8 cellular contexts compared by ENCODE assay signal in the genomic region with DNA sequence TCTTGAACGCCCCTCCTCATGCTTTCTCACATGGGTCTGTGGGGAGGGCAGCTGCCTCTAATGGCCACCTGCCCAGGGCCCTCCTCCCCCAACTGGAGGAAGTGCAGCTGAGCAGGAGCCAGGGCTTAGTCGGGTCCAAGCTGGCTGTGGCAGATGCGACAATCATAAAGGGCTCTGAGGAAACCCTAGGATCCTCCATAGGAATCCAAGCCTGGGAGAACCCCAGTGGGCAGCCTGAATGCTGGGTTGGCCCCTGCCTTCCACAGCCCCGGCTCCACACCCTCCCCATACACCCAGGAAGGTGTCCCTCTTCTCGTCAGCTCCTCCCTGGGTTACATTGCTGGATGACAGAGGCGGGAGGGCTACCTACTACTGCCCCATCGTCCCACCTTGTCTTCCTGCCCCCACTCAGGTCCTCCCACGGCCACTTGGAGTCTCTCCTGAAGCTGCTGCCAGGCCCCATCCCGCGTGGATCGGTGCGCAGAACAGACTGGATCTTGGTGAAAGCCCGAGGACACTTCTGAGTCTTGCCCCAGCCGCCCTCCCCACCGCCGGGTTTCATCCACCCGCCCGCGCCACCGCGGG. TPM values are rescaled to one million over a fixed set of nuclear protein-coding genes. Genes with fewer than 3 reads are reported as not detected.
A peak's percentile ranks its signal among the peaks of the same experiment; 100 is the strongest.
DNase-seq lines count a peak whose midpoint lies in the region; ATAC-seq, FAIRE-seq and TF ChIP-seq lines count a peak whose summit lies in the region.

No MANE protein-coding gene starts in this region.

- H3K4me1 ChIP-seq in OCI-LY3 (ENCODE audit: low read length) = peaks cover 26% of the 10 kb centered on the region
- H3K4me1 ChIP-seq in prostate gland (replicated peaks) = peaks cover 3% of the 10 kb centered on the region

- H3K4me2 ChIP-seq in OCI-LY3 (ENCODE audit: low read length) = peak overlapping the region; percentile 76

- H3K79me2 ChIP-seq in OCI-LY3 (ENCODE audit: low read length) = no peaks in the 10 kb centered on the region

- H3K27ac ChIP-seq in OCI-LY3 (ENCODE audit: low read length) = no peak overlapping the region
- H3K27ac ChIP-seq in prostate gland = peak overlapping the region in 1 of 2 donors; percentile 35

- FAIRE-seq in D721Med (lab: Jason Lieb, UNC) = no peak

- H3K9me3 ChIP-seq in OCI-LY3 (ENCODE audit: insufficient read depth, low read length) = no peaks in the 10 kb centered on the region
- H3K9me3 ChIP-seq in prostate gland = no peaks in the 10 kb centered on the region

- TF ChIP-seq CTCF in GM12865 (IDR thresholded peaks at IDR 0.05; ENCODE audit: insufficient read depth, low read depth, low read length, missing control alignments) (no peak), OCI-LY3 (IDR thresholded peaks at IDR 0.05; ENCODE audit: low read depth, low read length) (no peak), fibroblast of pulmonary artery (IDR thresholded peaks at IDR 0.05; ENCODE audit: low read length, missing control alignments) (no peak), prostate gland (IDR thresholded peaks at IDR 0.05) (no peak), D721Med (IDR thresholded peaks at IDR 0.05; ENCODE audit: insufficient read depth, missing control alignments) (no peak)

- no peak for DNase-seq in GM12865 (ENCODE audit: low read depth)
- no peak for DNase-seq in fibroblast of pulmonary artery (ENCODE audit: low read depth)
- no peak for DNase-seq in prostate gland (ENCODE audit: low spot score)
- no peak for DNase-seq in kidney glomerular epithelial cell (lab: John Stamatoyannopoulos, UW)
- DNase-seq in HK-2 (ENCODE audit: unreplicated experiment) = no peak
- DNase-seq in D721Med (ENCODE audit: insufficient read length, low spot score) = no peak

- intact Hi-C loops in prostate gland (cut with DNase I) = no loop called here

- H3K4me3 ChIP-seq in GM12865 (ENCODE audit: low read depth, low read length) (peak overlapping the region; percentile 51), OCI-LY3 (ENCODE audit: low read length) (peak overlapping the region; percentile 80), fibroblast of pulmonary artery (replicated peaks; ENCODE audit: low read depth, low read length) (peak overlapping the region; percentile 43), prostate gland (peak overlapping the region; percentile 38 to 47)

- 0 out of 2 replicates have a peak, but pooled peaks cover 5% of the 10 kb centered on the region for H3K27me3 ChIP-seq in OCI-LY3 (ENCODE audit: low read depth, low read length)
- H3K27me3 ChIP-seq in prostate gland (replicated peaks; ENCODE audit: insufficient read depth) = no peaks in the 10 kb centered on the region

- no peak for TF ChIP-seq POLR2A in prostate gland (IDR thresholded peaks at IDR 0.05)

- 8% methylated on average over 21 of the region's 21 CpGs for WGBS in prostate gland

- H3K36me3 ChIP-seq in OCI-LY3 (replicated peaks; ENCODE audit: low read depth, low read length) = no peaks in the 10 kb centered on the region
- no peaks in the 10 kb centered on the region for H3K36me3 ChIP-seq in prostate gland

- no peaks in the 10 kb centered on the region for H4K20me1 ChIP-seq in OCI-LY3 (ENCODE audit: insufficient read depth, low read length)

- peak overlapping the region; percentile 78 for H2AFZ ChIP-seq in OCI-LY3 (ENCODE audit: low read depth, low read length)

- H3K9ac ChIP-seq in OCI-LY3 (ENCODE audit: low read length) = peak overlapping the region; percentile 56

- ATAC-seq in HG03175 (IDR thresholded peaks at IDR 0.05; ENCODE audit: unreplicated experiment) = no peak

RNA-seq across cellular contexts. Expression of gene CBFB, which starts 15.6 kb away (rescaled TPM):
- 10 to 100 TPM; 27.0 to 46.2 TPM for total RNA-seq in prostate gland

RNA-seq across cellular contexts. Expression of gene CES4A, which starts 24.9 kb away (rescaled TPM):
- 10 to 100 TPM in 1 of 2 donors, 1 to 10 TPM in 1; 1.4 to 10.7 TPM for total RNA-seq in prostate gland

RNA-seq across cellular contexts. Expression of gene CES3, which starts 52.3 kb away (rescaled TPM):
- total RNA-seq in prostate gland = under 1 TPM; 0.36 to 0.80 TPM
